ENCODE assay signal across 18 cellular contexts in genomic region chr2:122267947-122268346, GRCh38.
DNase-seq lines count a peak whose midpoint lies in the region; ATAC-seq, FAIRE-seq and TF ChIP-seq lines count a peak whose summit lies in the region.
"Had no signal": no experiment of that assay in that cellular context is flagged by ENCODE, and none has a peak within 500 bp of the region (broad histone marks: within the 10 kb centered on the region; RNA-seq: fewer than 3 reads in every experiment).

No MANE protein-coding gene starts in this region.

- 22% methylated on average over 5 of the region's 5 CpGs for WGBS in HepG2 (ENCODE audit: low lambda C conversion rate)
- WGBS in right lobe of liver (ENCODE audit: insufficient coverage, low coverage, low lambda C conversion rate, missing lambda C conversion rate), result 64% methylated on average over 5 of the region's 5 CpGs
- WGBS in neuronal stem cell (ENCODE audit: extremely low coverage in 2 of 2, insufficient read length in 2 of 2, insufficient replicate concordance in 1 of 2), 2 donors, result no CpG with 5 or more reads among the region's 5 CpGs

- no peak overlapping the region for H3K9ac ChIP-seq in HepG2 (ENCODE audit: insufficient read depth, low read depth, low read length)
- no peak overlapping the region for H3K9ac ChIP-seq in SK-N-MC (ENCODE audit: insufficient read length)
- no peak overlapping the region for H3K9ac ChIP-seq in neuronal stem cell (ENCODE audit: low read depth, low read length, poor library complexity)
- H3K9ac ChIP-seq: BLaER1 treated with 17β-estradiol and CSF1 and Interleukin-3, amounts not matched to agents 10 nM and 100 nM had no signal

- no peak overlapping the region for H2BK120ac ChIP-seq in neuronal stem cell (ENCODE audit: low read depth, low read length)

- H3K36me3 ChIP-seq in HepG2 (replicated peaks in 1 of 2; ENCODE audit: control insufficient read depth in 1 of 2, insufficient read depth in 2 of 2, low read length in 2 of 2), result no peaks in the 10 kb centered on the region
- H3K36me3 ChIP-seq in right lobe of liver, result no peaks in the 10 kb centered on the region
- H3K36me3 ChIP-seq in SK-N-MC (ENCODE audit: insufficient read depth, low read length), result no peaks in the 10 kb centered on the region
- no peaks in the 10 kb centered on the region for H3K36me3 ChIP-seq in neuronal stem cell (replicated peaks in 1 of 2; ENCODE audit: control insufficient read depth in 2 of 2, insufficient read depth in 2 of 2, low read length in 2 of 2)
- H3K36me3 ChIP-seq: BLaER1 treated with 17β-estradiol and CSF1 and Interleukin-3, amounts not matched to agents 10 nM and 100 nM had no signal

- H3K4me2 ChIP-seq in HepG2 (ENCODE audit: low read depth, low read length) (no peak overlapping the region), neuronal stem cell (ENCODE audit: insufficient read depth, low read length, poor library complexity, severe bottlenecking) (no peak overlapping the region)
- H3K4me2 ChIP-seq: BLaER1 treated with 17β-estradiol and CSF1 and Interleukin-3, amounts not matched to agents 10 nM and 100 nM had no signal

- TF ChIP-seq CTCF in HepG2 (CRISPR knock-in tag; IDR thresholded peaks at IDR 0.05) (no peak), right lobe of liver (IDR thresholded peaks at IDR 0.05) (no peak)

- POLR2A ChIA-PET in HepG2 (lab: Yijun Ruan, JAX), result no interaction called here

- H2BK15ac ChIP-seq in neuronal stem cell (ENCODE audit: low read length), result no peak overlapping the region

- in situ Hi-C loops in HepG2 (cut with HindIII; ENCODE audit: extremely low pct_ligation_motif_present, low pct_unique_long_range_greater_than_20kb), result no loop called here

- H3K4ac ChIP-seq in neuronal stem cell (ENCODE audit: low read length), result no peak overlapping the region

- H3K27me3 ChIP-seq in HepG2 (ENCODE audit: control insufficient read depth in 1 of 2, insufficient read depth in 2 of 2, low read length in 2 of 2) (no peaks in the 10 kb centered on the region), right lobe of liver (no peaks in the 10 kb centered on the region), neuronal stem cell (ENCODE audit: control insufficient read depth in 3 of 3, insufficient read depth in 3 of 3, low read depth in 1 of 3, low read length in 3 of 3) (no peaks in the 10 kb centered on the region)
- H3K27me3 ChIP-seq: BLaER1 treated with 17β-estradiol and CSF1 and Interleukin-3, amounts not matched to agents 10 nM and 100 nM had no signal

- H2AK5ac ChIP-seq in neuronal stem cell (ENCODE audit: low read depth, low read length), result no peak overlapping the region

- no peak overlapping the region for H2BK5ac ChIP-seq in neuronal stem cell (ENCODE audit: low read length)

- no peak overlapping the region for H2BK12ac ChIP-seq in neuronal stem cell (ENCODE audit: low read length)

- no peak overlapping the region for H4K8ac ChIP-seq in neuronal stem cell (ENCODE audit: low read depth, low read length)

- H3K79me2 ChIP-seq in HepG2 (ENCODE audit: insufficient read depth, low read length), result no peaks in the 10 kb centered on the region

- no peaks in the 10 kb centered on the region for H4K20me1 ChIP-seq in HepG2 (ENCODE audit: insufficient read depth, low read length)
- H4K20me1 ChIP-seq: BLaER1 treated with 17β-estradiol and CSF1 and Interleukin-3, amounts not matched to agents 10 nM and 100 nM had no signal

- no peak overlapping the region for H3K14ac ChIP-seq in neuronal stem cell (ENCODE audit: low read length)

- no TSS peak for BruUV-seq in HepG2 (replicated peaks; lab: Mats Ljungman, UMichigan)

- H3K27ac ChIP-seq in HepG2 (ENCODE audit: extremely low read length, insufficient read depth, low read length) (no peak overlapping the region), right lobe of liver (no peak overlapping the region), SK-N-MC (0 out of 2 replicates have a peak overlapping the region, but pooled peaks have one; percentile 36), neuronal stem cell (replicated peaks; ENCODE audit: low read length) (no peak overlapping the region)
- H3K27ac ChIP-seq: BLaER1 treated with 17β-estradiol and CSF1 and Interleukin-3, amounts not matched to agents 10 nM and 100 nM had no signal

- no peak overlapping the region for H3K4me3 ChIP-seq in HepG2 (replicated peaks in 1 of 3; ENCODE audit: insufficient read depth in 1 of 3, low read depth in 2 of 3, low read length in 3 of 3)
- H3K4me3 ChIP-seq in right lobe of liver, result no peak overlapping the region
- H3K4me3 ChIP-seq in SK-N-MC, result no peak overlapping the region
- no peak overlapping the region for H3K4me3 ChIP-seq in neuronal stem cell (ENCODE audit: low read length in 2 of 2)
- H3K4me3 ChIP-seq: BLaER1 treated with 17β-estradiol and CSF1 and Interleukin-3, amounts not matched to agents 10 nM and 100 nM had no signal

- H3K9me3 ChIP-seq in HepG2 (ENCODE audit: low read length) (no peaks in the 10 kb centered on the region), right lobe of liver (no peaks in the 10 kb centered on the region), SK-N-MC (ENCODE audit: low read depth, low read length) (no peaks in the 10 kb centered on the region), neuronal stem cell (replicated peaks in 1 of 2; ENCODE audit: control insufficient read depth in 2 of 2, insufficient read depth in 1 of 2, low read depth in 1 of 2, low read length in 2 of 2) (no peaks in the 10 kb centered on the region)
- H3K9me3 ChIP-seq: BLaER1 treated with 17β-estradiol and CSF1 and Interleukin-3, amounts not matched to agents 10 nM and 100 nM had no signal

- H2AFZ ChIP-seq in HepG2 (ENCODE audit: low read length) (no peak overlapping the region), neuronal stem cell (ENCODE audit: low read length) (no peak overlapping the region)

- intact Hi-C loops in HepG2 (cut with micrococcal nuclease; ENCODE audit: unreplicated experiment) (no loop called here), right lobe of liver (cut with DNase I) (no loop called here)

- DNase-seq in HepG2 (ENCODE audit: low spot score) (no peak), right lobe of liver (no peak), SK-N-MC (ENCODE audit: low read depth, low spot score) (no peak), frontal cortex (ENCODE audit: low spot score in 2 of 2) (no peak), neuronal stem cell (ENCODE audit: low spot score) (no peak), DMS 273 treated with DMSO at 0.1 percent for 48 hours (lab: John Stamatoyannopoulos, UW) (no peak), amniotic stem cell (lab: John Stamatoyannopoulos, UW) (no peak)
- DNase-seq: 8988T; Calu3; CD8-positive, alpha-beta T cell; DMS53; DND-41; EL; H9 had no signal

- no peak overlapping the region for H3K23ac ChIP-seq in neuronal stem cell (ENCODE audit: low read depth, low read length, poor library complexity)

- no peak overlapping the region for H4K91ac ChIP-seq in neuronal stem cell (ENCODE audit: low read depth, low read length, poor library complexity)

- no peak for FAIRE-seq in HepG2 (lab: Jason Lieb, UNC)
- peak; percentile 81 for FAIRE-seq in frontal cortex (lab: Jason Lieb, UNC)
- FAIRE-seq: GM12891, GM19239, H1 had no signal

- TF ChIP-seq POLR2A in HepG2 (IDR thresholded peaks at IDR 0.05; ENCODE audit: insufficient read depth in 1 of 2, low read depth in 2 of 2, low read length in 2 of 2) (no peak), right lobe of liver (IDR thresholded peaks at IDR 0.05) (no peak)

- ATAC-seq in HepG2, result no peak
- ATAC-seq in right lobe of liver, result no peak
- ATAC-seq: CD8-positive, alpha-beta T cell had no signal

- H3K4me1 ChIP-seq in HepG2 (ENCODE audit: insufficient read depth, low read length), result no peaks in the 10 kb centered on the region
- H3K4me1 ChIP-seq in right lobe of liver, result no peaks in the 10 kb centered on the region
- no peaks in the 10 kb centered on the region for H3K4me1 ChIP-seq in neuronal stem cell (ENCODE audit: control insufficient read depth in 2 of 2, insufficient read depth in 1 of 2, low read depth in 1 of 2, low read length in 2 of 2)
- H3K4me1 ChIP-seq: BLaER1 treated with 17β-estradiol and CSF1 and Interleukin-3, amounts not matched to agents 10 nM and 100 nM had no signal

- CTCF ChIA-PET in HepG2 (lab: Yijun Ruan, JAX; ENCODE audit: low intra/inter-chr PET ratio, low total read pairs), result no interaction called here

- no peak overlapping the region for H3K18ac ChIP-seq in neuronal stem cell (ENCODE audit: low read length)

- TF ChIP-seq EP300 in HepG2 (IDR thresholded peaks at IDR 0.05; ENCODE audit: low read depth in 2 of 2, low read length in 2 of 2) (no peak), HepG2 (CRISPR knock-in tag; IDR thresholded peaks at IDR 0.05; ENCODE audit: borderline replicate concordance) (no peak)

- no peak for TF ChIP-seq RAD21 in HepG2 (CRISPR knock-in tag; IDR thresholded peaks at IDR 0.05)

- H3K79me1 ChIP-seq in neuronal stem cell (ENCODE audit: low read depth, low read length), result no peaks in the 10 kb centered on the region

TF ChIP-seq in HepG2, 621 proteins besides CTCF, POLR2A, EP300 and RAD21:
- TF ChIP-seq CEBPB (IDR thresholded peaks at IDR 0.05; ENCODE audit: borderline replicate concordance, low read depth, low read length) (peak; percentile 72), MXI1 (IDR thresholded peaks at IDR 0.05; ENCODE audit: borderline replicate concordance, low read depth, low read length) (no peak)
TF ChIP-seq in HepG2: peak in this region for 1.
